8 cellular contexts compared by ENCODE assay signal in the genomic region with DNA sequence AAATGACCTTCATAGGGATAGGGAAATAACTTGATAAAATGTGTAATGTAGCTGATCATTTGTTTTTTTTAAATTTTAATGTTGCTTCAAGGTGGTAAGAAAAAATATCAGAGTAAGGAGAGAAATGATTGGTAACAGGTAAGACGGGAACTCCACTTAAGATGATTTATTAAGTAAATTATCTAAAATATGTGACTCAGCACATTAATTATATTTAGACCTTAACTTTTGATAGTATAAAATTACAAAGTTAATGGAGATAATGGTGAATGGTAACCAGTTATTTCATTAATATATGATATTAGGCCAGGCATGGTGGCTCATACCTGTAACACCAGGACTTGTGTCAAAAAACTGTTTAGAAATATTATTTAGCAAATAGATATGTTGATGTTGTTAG. TPM values are rescaled to one million over a fixed set of nuclear protein-coding genes. Genes with fewer than 3 reads are reported as not detected.
"Had no signal": no experiment of that assay in that cellular context is flagged by ENCODE, and none has a peak within 500 bp of the region (broad histone marks: within the 10 kb centered on the region; RNA-seq: fewer than 3 reads in every experiment).

No MANE protein-coding gene starts in this region.

- H3K9ac ChIP-seq: KMS-11 had no signal

- FAIRE-seq: HTR-8/SVneo had no signal

- H3K9me3 Mint-ChIP-seq: IgD-negative memory B cell had no signal

- H3K4me1 Mint-ChIP-seq: IgD-negative memory B cell had no signal

- H3K27ac Mint-ChIP-seq: IgD-negative memory B cell had no signal

- H3K4me2 ChIP-seq: KMS-11 had no signal

- H3K4me3 Mint-ChIP-seq: IgD-negative memory B cell had no signal

- H3K27ac ChIP-seq: HL-60, KMS-11 had no signal

- DNase-seq: IMR-90, KBM-7, KG1 had no signal

- H3K36me3 Mint-ChIP-seq: IgD-negative memory B cell had no signal

RNA-seq across cellular contexts. Expression of a gene that starts 10.2 kb away (rescaled TPM):
- total RNA-seq: HT-29 had no signal
- polyA plus RNA-seq: IgD-negative memory B cell had no signal
